Comparison of ENCODE assay signal across 2 cellular contexts in the genomic region with DNA sequence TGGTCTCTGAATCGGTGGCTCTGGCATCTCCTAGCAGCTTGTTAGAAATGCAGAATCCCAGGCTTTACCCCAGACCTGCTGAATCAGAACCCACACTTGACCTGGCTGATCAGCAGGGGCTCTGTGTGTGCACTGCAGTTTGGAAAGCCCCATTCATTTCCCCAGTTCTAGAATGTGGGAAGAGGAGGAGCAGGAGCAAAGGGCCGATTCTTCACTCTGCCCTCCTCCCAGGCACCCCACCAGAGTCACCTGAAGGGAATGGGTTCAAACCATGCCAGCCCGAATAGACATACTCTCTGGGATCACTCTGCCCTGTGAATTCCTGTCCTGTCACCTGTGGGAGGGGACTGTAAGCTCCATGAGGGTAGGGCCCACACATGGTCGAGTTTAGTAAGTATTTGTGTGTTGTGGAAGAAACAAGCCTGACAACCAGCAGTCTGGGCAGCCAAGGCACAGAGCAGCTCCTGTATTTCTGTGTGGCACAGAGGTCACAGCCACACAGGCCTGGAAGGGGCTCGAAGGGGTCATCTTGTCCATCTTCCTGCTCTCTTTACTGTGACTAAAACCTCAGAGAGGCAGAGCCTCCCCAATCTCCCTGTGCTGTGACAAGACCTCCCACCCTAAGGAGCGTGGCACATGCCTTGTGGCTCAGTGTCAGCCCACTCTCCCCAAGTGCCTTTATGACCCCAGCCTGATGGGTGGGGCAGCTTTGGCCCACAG.
TF ChIP-seq lines count a peak whose summit lies in the region.

No MANE protein-coding gene starts in this region.

TF ChIP-seq in HepG2, 621 proteins besides CTCF, POLR2A, EP300 and RAD21 (continues in another document):
- no peak for TF ChIP-seq RXRA (CRISPR knock-in tag; IDR thresholded peaks at IDR 0.05)
- 0 out of 2 replicates have a peak, but pooled peaks have one; percentile 57 for TF ChIP-seq NFKB2 (CRISPR knock-in tag; IDR thresholded peaks at IDR 0.05; ENCODE audit: borderline replicate concordance)
- TF ChIP-seq, protein P1, sequence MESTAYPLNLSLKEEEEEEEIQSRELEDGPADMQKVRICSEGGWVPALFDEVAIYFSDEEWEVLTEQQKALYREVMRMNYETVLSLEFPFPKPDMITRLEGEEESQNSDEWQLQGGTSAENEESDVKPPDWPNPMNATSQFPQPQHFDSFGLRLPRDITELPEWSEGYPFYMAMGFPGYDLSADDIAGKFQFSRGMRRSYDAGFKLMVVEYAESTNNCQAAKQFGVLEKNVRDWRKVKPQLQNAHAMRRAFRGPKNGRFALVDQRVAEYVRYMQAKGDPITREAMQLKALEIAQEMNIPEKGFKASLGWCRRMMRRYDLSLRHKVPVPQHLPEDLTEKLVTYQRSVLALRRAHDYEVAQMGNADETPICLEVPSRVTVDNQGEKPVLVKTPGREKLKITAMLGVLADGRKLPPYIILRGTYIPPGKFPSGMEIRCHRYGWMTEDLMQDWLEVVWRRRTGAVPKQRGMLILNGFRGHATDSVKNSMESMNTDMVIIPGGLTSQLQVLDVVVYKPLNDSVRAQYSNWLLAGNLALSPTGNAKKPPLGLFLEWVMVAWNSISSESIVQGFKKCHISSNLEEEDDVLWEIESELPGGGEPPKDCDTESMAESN (CRISPR knock-in tag; conservative IDR thresholded peaks at IDR 0.05): peak; percentile 82
- TF ChIP-seq ZNF207 (IDR thresholded peaks at IDR 0.05; ENCODE audit: borderline replicate concordance): no peak
- TF ChIP-seq ZNF546 (CRISPR knock-in tag; conservative IDR thresholded peaks at IDR 0.05): 0 out of 2 replicates have a peak, but pooled peaks have one; percentile 36
- no peak for TF ChIP-seq ZNF33B (CRISPR knock-in tag; IDR thresholded peaks at IDR 0.05)
- no peak for TF ChIP-seq ZKSCAN5 (CRISPR knock-in tag; IDR thresholded peaks at IDR 0.05)
- TF ChIP-seq, protein P2, sequence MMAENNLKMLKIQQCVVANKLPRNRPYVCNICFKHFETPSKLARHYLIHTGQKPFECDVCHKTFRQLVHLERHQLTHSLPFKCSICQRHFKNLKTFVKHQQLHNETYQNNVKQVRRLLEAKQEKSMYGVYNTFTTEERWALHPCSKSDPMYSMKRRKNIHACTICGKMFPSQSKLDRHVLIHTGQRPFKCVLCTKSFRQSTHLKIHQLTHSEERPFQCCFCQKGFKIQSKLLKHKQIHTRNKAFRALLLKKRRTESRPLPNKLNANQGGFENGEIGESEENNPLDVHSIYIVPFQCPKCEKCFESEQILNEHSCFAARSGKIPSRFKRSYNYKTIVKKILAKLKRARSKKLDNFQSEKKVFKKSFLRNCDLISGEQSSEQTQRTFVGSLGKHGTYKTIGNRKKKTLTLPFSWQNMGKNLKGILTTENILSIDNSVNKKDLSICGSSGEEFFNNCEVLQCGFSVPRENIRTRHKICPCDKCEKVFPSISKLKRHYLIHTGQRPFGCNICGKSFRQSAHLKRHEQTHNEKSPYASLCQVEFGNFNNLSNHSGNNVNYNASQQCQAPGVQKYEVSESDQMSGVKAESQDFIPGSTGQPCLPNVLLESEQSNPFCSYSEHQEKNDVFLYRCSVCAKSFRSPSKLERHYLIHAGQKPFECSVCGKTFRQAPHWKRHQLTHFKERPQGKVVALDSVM (CRISPR knock-in tag; IDR thresholded peaks at IDR 0.05): no peak
- TF ChIP-seq FOXM1 (CRISPR knock-in tag; IDR thresholded peaks at IDR 0.05): no peak
- TF ChIP-seq ZNF557 (CRISPR knock-in tag; IDR thresholded peaks at IDR 0.05): no peak
- TF ChIP-seq, protein P3, sequence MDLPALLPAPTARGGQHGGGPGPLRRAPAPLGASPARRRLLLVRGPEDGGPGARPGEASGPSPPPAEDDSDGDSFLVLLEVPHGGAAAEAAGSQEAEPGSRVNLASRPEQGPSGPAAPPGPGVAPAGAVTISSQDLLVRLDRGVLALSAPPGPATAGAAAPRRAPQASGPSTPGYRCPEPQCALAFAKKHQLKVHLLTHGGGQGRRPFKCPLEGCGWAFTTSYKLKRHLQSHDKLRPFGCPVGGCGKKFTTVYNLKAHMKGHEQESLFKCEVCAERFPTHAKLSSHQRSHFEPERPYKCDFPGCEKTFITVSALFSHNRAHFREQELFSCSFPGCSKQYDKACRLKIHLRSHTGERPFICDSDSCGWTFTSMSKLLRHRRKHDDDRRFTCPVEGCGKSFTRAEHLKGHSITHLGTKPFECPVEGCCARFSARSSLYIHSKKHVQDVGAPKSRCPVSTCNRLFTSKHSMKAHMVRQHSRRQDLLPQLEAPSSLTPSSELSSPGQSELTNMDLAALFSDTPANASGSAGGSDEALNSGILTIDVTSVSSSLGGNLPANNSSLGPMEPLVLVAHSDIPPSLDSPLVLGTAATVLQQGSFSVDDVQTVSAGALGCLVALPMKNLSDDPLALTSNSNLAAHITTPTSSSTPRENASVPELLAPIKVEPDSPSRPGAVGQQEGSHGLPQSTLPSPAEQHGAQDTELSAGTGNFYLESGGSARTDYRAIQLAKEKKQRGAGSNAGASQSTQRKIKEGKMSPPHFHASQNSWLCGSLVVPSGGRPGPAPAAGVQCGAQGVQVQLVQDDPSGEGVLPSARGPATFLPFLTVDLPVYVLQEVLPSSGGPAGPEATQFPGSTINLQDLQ (CRISPR knock-in tag; IDR thresholded peaks at IDR 0.05): 0 out of 2 replicates have a peak, but pooled peaks have one; percentile 54
- no peak for TF ChIP-seq ZNF543 (CRISPR knock-in tag; IDR thresholded peaks at IDR 0.05)
- TF ChIP-seq, protein P4, sequence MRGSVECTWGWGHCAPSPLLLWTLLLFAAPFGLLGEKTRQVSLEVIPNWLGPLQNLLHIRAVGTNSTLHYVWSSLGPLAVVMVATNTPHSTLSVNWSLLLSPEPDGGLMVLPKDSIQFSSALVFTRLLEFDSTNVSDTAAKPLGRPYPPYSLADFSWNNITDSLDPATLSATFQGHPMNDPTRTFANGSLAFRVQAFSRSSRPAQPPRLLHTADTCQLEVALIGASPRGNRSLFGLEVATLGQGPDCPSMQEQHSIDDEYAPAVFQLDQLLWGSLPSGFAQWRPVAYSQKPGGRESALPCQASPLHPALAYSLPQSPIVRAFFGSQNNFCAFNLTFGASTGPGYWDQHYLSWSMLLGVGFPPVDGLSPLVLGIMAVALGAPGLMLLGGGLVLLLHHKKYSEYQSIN (CRISPR knock-in tag; IDR thresholded peaks at IDR 0.05; ENCODE audit: borderline replicate concordance): no peak
- 0 out of 2 replicates have a peak, but pooled peaks have one; percentile 12 for TF ChIP-seq ZMAT3 (CRISPR knock-in tag; conservative IDR thresholded peaks at IDR 0.05)
- no peak for TF ChIP-seq ZNF224 (CRISPR knock-in tag; IDR thresholded peaks at IDR 0.05)
- TF ChIP-seq ZNF343 (CRISPR knock-in tag; IDR thresholded peaks at IDR 0.05): no peak
- no peak for TF ChIP-seq ZNF367 (CRISPR knock-in tag; IDR thresholded peaks at IDR 0.05; ENCODE audit: borderline replicate concordance)
- TF ChIP-seq ZNF589 (CRISPR knock-in tag; conservative IDR thresholded peaks at IDR 0.05): 0 out of 2 replicates have a peak, but pooled peaks have one; percentile 23
- TF ChIP-seq EZH2 (conservative IDR thresholded peaks at IDR 0.05; ENCODE audit: low read depth, low read length): no peak
- no peak for TF ChIP-seq ZNF326 (CRISPR knock-in tag; IDR thresholded peaks at IDR 0.05; ENCODE audit: borderline replicate concordance)
- peak; percentile 25; the same call in 1 of the 2 replicates for TF ChIP-seq ARHGAP35 (CRISPR knock-in tag; IDR thresholded peaks at IDR 0.05; ENCODE audit: borderline replicate concordance)
- TF ChIP-seq FOXA1 (IDR thresholded peaks at IDR 0.05): no peak
- TF ChIP-seq FOXA1 (CRISPR knock-in tag; IDR thresholded peaks at IDR 0.05): no peak
- 0 out of 2 replicates have a peak, but pooled peaks have one; percentile 10 for TF ChIP-seq THYN1 (CRISPR knock-in tag; IDR thresholded peaks at IDR 0.05; ENCODE audit: borderline replicate concordance, low read depth)

TF ChIP-seq in H1, 55 proteins besides CTCF, POLR2A, EP300 and RAD21:
- TF ChIP-seq POLR2AphosphoS5 (IDR thresholded peaks at IDR 0.05; ENCODE audit: low read depth, low read length): no peak
- TF ChIP-seq JUN (IDR thresholded peaks at IDR 0.05; ENCODE audit: low read depth, low read length): no peak
- TF ChIP-seq KDM1A (IDR thresholded peaks at IDR 0.05; ENCODE audit: borderline replicate concordance, low read length): no peak
- TF ChIP-seq TEAD4 (IDR thresholded peaks at IDR 0.05; ENCODE audit: low read depth, low read length): no peak
- no peak for TF ChIP-seq CHD1 (IDR thresholded peaks at IDR 0.05; ENCODE audit: low read depth, low read length)
- TF ChIP-seq SIRT6 (IDR thresholded peaks at IDR 0.05; ENCODE audit: low read length): no peak
- no peak for TF ChIP-seq SP2 (IDR thresholded peaks at IDR 0.05; ENCODE audit: low read length)
- TF ChIP-seq, protein P5, sequence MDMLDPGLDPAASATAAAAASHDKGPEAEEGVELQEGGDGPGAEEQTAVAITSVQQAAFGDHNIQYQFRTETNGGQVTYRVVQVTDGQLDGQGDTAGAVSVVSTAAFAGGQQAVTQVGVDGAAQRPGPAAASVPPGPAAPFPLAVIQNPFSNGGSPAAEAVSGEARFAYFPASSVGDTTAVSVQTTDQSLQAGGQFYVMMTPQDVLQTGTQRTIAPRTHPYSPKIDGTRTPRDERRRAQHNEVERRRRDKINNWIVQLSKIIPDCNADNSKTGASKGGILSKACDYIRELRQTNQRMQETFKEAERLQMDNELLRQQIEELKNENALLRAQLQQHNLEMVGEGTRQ (IDR thresholded peaks at IDR 0.05; ENCODE audit: low read length): no peak
- no peak for TF ChIP-seq RFX5 (IDR thresholded peaks at IDR 0.05; ENCODE audit: borderline replicate concordance, low read depth, low read length)
- no peak for TF ChIP-seq SP4 (IDR thresholded peaks at IDR 0.05; ENCODE audit: low read length)
- no peak for TF ChIP-seq KDM5A (IDR thresholded peaks at IDR 0.05; ENCODE audit: low read length)
